1 cellular context compared by ENCODE assay signal in the genomic region with DNA sequence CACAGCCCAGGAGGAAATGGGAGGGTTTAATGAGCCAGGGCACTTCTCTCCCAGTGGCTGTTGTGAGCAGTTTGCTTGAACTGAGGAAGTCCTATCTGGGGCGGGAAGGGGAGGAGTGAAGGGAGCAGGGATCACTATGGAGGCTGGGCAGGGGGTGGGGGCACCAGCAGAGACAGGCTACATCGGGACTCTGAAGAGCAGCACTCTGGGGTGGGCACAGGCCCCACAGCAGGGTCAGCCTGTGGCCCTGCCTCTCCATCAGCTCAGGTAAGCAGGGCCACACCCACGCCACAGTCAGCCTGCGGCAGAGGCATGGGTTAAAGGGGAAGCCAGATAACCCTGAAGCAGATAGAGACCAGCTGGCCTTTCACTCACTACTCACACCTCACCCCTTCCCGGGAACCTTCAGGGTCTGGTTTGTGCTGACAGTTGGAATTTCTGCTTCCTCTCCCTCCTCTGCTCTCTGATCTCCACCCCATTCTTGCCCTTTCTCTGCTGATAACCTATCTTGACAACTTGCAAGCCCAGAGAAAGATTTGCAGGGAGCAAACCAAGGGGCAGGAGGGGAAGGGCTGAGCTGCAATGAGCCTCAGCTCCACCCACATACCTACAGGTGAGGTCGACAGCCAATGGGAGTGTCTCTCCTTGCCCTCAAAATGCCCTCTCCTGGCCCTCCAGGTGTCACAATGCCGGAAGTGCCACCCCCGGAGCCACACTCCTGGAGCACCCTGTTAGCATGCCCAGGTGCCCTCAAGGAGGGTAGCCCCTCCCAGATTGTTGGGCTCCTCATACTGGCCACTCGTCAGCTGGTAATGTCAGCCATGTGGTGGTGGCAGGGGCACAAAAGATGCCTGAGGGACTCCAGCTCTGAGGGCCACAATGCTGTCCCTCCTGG.
TF ChIP-seq lines count a peak whose summit lies in the region.

No MANE protein-coding gene starts in this region.

TF ChIP-seq in SK-N-SH, 30 proteins besides CTCF, POLR2A, EP300 and RAD21 (continued from another document):
- no peak for TF ChIP-seq ELF1 (IDR thresholded peaks at IDR 0.05)
- TF ChIP-seq, protein P1, sequence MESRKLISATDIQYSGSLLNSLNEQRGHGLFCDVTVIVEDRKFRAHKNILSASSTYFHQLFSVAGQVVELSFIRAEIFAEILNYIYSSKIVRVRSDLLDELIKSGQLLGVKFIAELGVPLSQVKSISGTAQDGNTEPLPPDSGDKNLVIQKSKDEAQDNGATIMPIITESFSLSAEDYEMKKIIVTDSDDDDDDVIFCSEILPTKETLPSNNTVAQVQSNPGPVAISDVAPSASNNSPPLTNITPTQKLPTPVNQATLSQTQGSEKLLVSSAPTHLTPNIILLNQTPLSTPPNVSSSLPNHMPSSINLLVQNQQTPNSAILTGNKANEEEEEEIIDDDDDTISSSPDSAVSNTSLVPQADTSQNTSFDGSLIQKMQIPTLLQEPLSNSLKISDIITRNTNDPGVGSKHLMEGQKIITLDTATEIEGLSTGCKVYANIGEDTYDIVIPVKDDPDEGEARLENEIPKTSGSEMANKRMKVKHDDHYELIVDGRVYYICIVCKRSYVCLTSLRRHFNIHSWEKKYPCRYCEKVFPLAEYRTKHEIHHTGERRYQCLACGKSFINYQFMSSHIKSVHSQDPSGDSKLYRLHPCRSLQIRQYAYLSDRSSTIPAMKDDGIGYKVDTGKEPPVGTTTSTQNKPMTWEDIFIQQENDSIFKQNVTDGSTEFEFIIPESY (IDR thresholded peaks at IDR 0.05; ENCODE audit: borderline replicate concordance, low read depth) = no peak
- no peak for TF ChIP-seq JUND (IDR thresholded peaks at IDR 0.05)
